Comparison of ENCODE assay signal across 12 cellular contexts in the genomic region with DNA sequence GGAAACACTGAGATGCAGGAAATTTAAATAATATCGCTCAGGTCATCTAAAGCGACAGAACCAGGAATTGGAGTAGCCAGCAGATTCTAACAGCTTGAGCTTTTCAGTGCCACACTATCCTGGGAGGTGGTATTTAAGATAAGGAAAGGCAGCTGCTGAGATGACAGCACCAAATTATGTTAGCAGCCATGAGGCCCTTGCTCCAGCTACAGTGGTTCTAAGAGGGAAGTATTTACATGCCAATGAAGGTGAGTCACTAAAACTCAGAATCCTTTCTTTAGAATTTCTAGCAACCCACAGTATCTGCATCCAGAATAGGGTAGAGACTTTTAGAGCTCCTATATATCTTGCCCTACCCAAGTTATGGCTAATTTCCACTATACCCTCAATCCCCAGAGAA.
A peak's percentile ranks its signal among the peaks of the same experiment; 100 is the strongest.
DNase-seq lines count a peak whose midpoint lies in the region; TF ChIP-seq lines count a peak whose summit lies in the region.
"Had no signal": no experiment of that assay in that cellular context is flagged by ENCODE, and none has a peak within 500 bp of the region (broad histone marks: within the 10 kb centered on the region; RNA-seq: fewer than 3 reads in every experiment).

No MANE protein-coding gene starts in this region.

- intact Hi-C loops in Calu3 (cut with micrococcal nuclease; ENCODE audit: unreplicated experiment): no loop called here

- no peak overlapping the region for H3K4me3 ChIP-seq in AG04449 (ENCODE audit: low read depth, low read length)
- H3K4me3 ChIP-seq: BLaER1, coronary artery had no signal

- H3K27ac Mint-ChIP-seq in chondrocyte (ENCODE audit: unreplicated experiment) (peak overlapping the region; percentile 50), Calu3 (ENCODE audit: unreplicated experiment) (no peak overlapping the region)
- H3K27ac Mint-ChIP-seq: activated T-helper 2 cell treated with anti-CD3 and anti-CD28 coated beads, Interferon-gamma antibody, Interleukin-2, Interleukin-4, amounts not matched to agents 10 μg/mL and 5 μg/mL and 100 μg/mL, durations not matched to agents 14 hours and 24 hours and 36 hours had no signal

- H3K4me1 Mint-ChIP-seq in chondrocyte (ENCODE audit: low read depth) (peaks cover 19% of the 10 kb centered on the region), Calu3 (ENCODE audit: low read depth, unreplicated experiment) (no peaks in the 10 kb centered on the region)

- CTCF ChIA-PET in AG04449 (lab: Yijun Ruan, JAX): interaction anchor here (1.2 kb wide), 1 partner anchor 362 kb away, joined by 3 read pairs; no protein-coding TSS in a partner anchor
- CTCF ChIA-PET in Calu3 (lab: Charles Lee): no interaction called here

- BruUV-seq in Calu3 (replicated peaks; lab: Mats Ljungman, UMichigan): no TSS peak

- peaks cover 8% of the 10 kb centered on the region for H3K36me3 Mint-ChIP-seq in chondrocyte (ENCODE audit: low read depth)
- no peaks in the 10 kb centered on the region for H3K36me3 Mint-ChIP-seq in Calu3 (ENCODE audit: insufficient read depth, unreplicated experiment)

- DNase-seq in AG04449 (ENCODE audit: low read depth, low spot score) (peak; percentile 29), HT1080 (ENCODE audit: low read depth) (peak; percentile 68), chondrocyte (ENCODE audit: low spot score) (no peak), kidney glomerular epithelial cell (lab: John Stamatoyannopoulos, UW) (peak; percentile 40), NCI-H526 treated with DMSO at 0.1 percent for 48 hours (lab: John Stamatoyannopoulos, UW) (no peak), Calu3 (no peak)
- no peak for DNase-seq in activated CD8-positive, alpha-beta memory T cell treated with anti-CD3 and anti-CD28 coated beads for 24 hours
- no peak for DNase-seq in stimulated activated naive CD4-positive, alpha-beta T cell treated with Interleukin-2 at 50 U/mL for 16 hours (lab: John Stamatoyannopoulos, UW)
- DNase-seq: NCI-H1436 treated with DMSO at 0.1 percent for 48 hours had no signal

- TF ChIP-seq CTCF in AG04449 (IDR thresholded peaks at IDR 0.05; ENCODE audit: insufficient read depth, low read length, missing control alignments): no peak
- no peak for TF ChIP-seq CTCF in chondrocyte (IDR thresholded peaks at IDR 0.05)
- TF ChIP-seq CTCF in Calu3 (IDR thresholded peaks at IDR 0.05; ENCODE audit: unreplicated experiment): no peak

- H3K4me3 Mint-ChIP-seq in chondrocyte (ENCODE audit: unreplicated experiment) (no peak overlapping the region), Calu3 (ENCODE audit: low read depth, unreplicated experiment) (no peak overlapping the region)

- POLR2A ChIA-PET in AG04449 (lab: Yijun Ruan, JAX): no interaction called here

- H3K27me3 Mint-ChIP-seq in chondrocyte (ENCODE audit: low read depth) (no peaks in the 10 kb centered on the region), Calu3 (ENCODE audit: unreplicated experiment) (no peaks in the 10 kb centered on the region)

- H3K9me3 Mint-ChIP-seq in chondrocyte (ENCODE audit: low read depth) (no peaks in the 10 kb centered on the region), Calu3 (ENCODE audit: low read depth, unreplicated experiment) (no peaks in the 10 kb centered on the region)
- H3K9me3 Mint-ChIP-seq: activated T-helper 2 cell treated with anti-CD3 and anti-CD28 coated beads, Interferon-gamma antibody, Interleukin-2, Interleukin-4, amounts not matched to agents 10 μg/mL and 5 μg/mL and 100 μg/mL, durations not matched to agents 14 hours and 24 hours and 36 hours had no signal

Comparison
In these comparisons a context has a peak if more than half of its experiments do, and no peak if none do; other contexts are left out.
1. DNase-seq: peak in AG04449 (single experiment), HT1080 (single experiment) and kidney glomerular epithelial cell (single experiment); none in chondrocyte (single experiment), NCI-H526 treated with DMSO at 0.1 percent for 48 hours (single experiment), Calu3 (single experiment), activated CD8-positive, alpha-beta memory T cell treated with anti-CD3 and anti-CD28 coated beads for 24 hours (single experiment) and stimulated activated naive CD4-positive, alpha-beta T cell treated with Interleukin-2 at 50 U/mL for 16 hours (single experiment).